ENCODE assay signal across 1 cellular context in genomic region chr1:44213222-44214112, GRCh38.
TF ChIP-seq lines count a peak whose summit lies in the region.

Gene DMAP1 (plus strand): TSS chr1:44213471. CDS start chr1:44213754, 283 bp downstream.

TF ChIP-seq in K562, 482 proteins besides CTCF, POLR2A, EP300 and RAD21 (continued from another document):
- TF ChIP-seq CEBPZ (IDR thresholded peaks at IDR 0.05; ENCODE audit: borderline replicate concordance, low read depth, low read length) (no peak; the same call in 1 of the 2 replicates), ZNF609 (CRISPR knock-in tag; IDR thresholded peaks at IDR 0.05; ENCODE audit: borderline replicate concordance) (peak; percentile 62; the same call in 1 of the 2 replicates), MTF1 (CRISPR knock-in tag; IDR thresholded peaks at IDR 0.05; ENCODE audit: borderline replicate concordance) (0 out of 2 replicates have a peak, but pooled peaks have one; percentile 54), CEBPB (tag; IDR thresholded peaks at IDR 0.05) (no peak), NCOR1 (IDR thresholded peaks at IDR 0.05) (peak; percentile 30; the same call in 1 of the 2 replicates), PHB2 (IDR thresholded peaks at IDR 0.05; ENCODE audit: low read depth) (no peak), ZFX (CRISPR knock-in tag; IDR thresholded peaks at IDR 0.05) (peak; percentile 51), RBM17 (IDR thresholded peaks at IDR 0.05; ENCODE audit: borderline replicate concordance, low read depth, low read length) (no peak), HDAC1 (IDR thresholded peaks at IDR 0.05) (peak in 1 of 2 experiments; percentile 64; a peak in 1 of 4 replicates), SREBF2 (CRISPR knock-in tag; IDR thresholded peaks at IDR 0.05) (no peak), MEF2D (tag; conservative IDR thresholded peaks at IDR 0.05; ENCODE audit: low read depth) (peak; percentile 78; the same call in 1 of the 2 replicates), HMGXB4 (CRISPR knock-in tag; IDR thresholded peaks at IDR 0.05) (peak; percentile 84), NBN (IDR thresholded peaks at IDR 0.05; ENCODE audit: low read depth) (peak; percentile 77; the same call in 1 of the 2 replicates), TCF15 (CRISPR knock-in tag; IDR thresholded peaks at IDR 0.05) (no peak), MNT (conservative IDR thresholded peaks at IDR 0.05) (peak; percentile 44 to 80; a peak in 3 of 4 replicates), PKNOX1 (IDR thresholded peaks at IDR 0.05) (peak; percentile 92), MAZ (CRISPR knock-in tag; conservative IDR thresholded peaks at IDR 0.05 in 1 of 2, IDR thresholded peaks at IDR 0.05 in 1 of 2) (peak; percentile 87 to 93), JUN (IDR thresholded peaks at IDR 0.05; ENCODE audit: borderline replicate concordance, low read depth, low read length) (peak; percentile 60; the same call in 1 of the 2 replicates), JUN (CRISPR knock-in tag; IDR thresholded peaks at IDR 0.05; ENCODE audit: borderline replicate concordance) (no peak), SMAD1 (IDR thresholded peaks at IDR 0.05; ENCODE audit: low read depth, low read length, partially characterized antibody) (no peak), ZNF277 (CRISPR knock-in tag; IDR thresholded peaks at IDR 0.05; ENCODE audit: borderline replicate concordance) (no peak), JUND (IDR thresholded peaks at IDR 0.05; ENCODE audit: borderline replicate concordance, low read depth, low read length) (peak; percentile 78), JUND (tag; IDR thresholded peaks at IDR 0.05; ENCODE audit: borderline replicate concordance, low read depth, low read length) (peak; percentile 37; the same call in 2 of the 3 replicates), EGR1 (conservative IDR thresholded peaks at IDR 0.05) (peak; percentile 83), HDAC3 (IDR thresholded peaks at IDR 0.05; ENCODE audit: borderline replicate concordance, partially characterized antibody) (peak; percentile 72), ZNF311 (CRISPR knock-in tag; IDR thresholded peaks at IDR 0.05) (no peak), BRF2 (IDR thresholded peaks at IDR 0.05; ENCODE audit: borderline replicate concordance, insufficient read depth, insufficient read length) (no peak), TEAD2 (tag; IDR thresholded peaks at IDR 0.05) (no peak)
- TF ChIP-seq, protein P1, sequence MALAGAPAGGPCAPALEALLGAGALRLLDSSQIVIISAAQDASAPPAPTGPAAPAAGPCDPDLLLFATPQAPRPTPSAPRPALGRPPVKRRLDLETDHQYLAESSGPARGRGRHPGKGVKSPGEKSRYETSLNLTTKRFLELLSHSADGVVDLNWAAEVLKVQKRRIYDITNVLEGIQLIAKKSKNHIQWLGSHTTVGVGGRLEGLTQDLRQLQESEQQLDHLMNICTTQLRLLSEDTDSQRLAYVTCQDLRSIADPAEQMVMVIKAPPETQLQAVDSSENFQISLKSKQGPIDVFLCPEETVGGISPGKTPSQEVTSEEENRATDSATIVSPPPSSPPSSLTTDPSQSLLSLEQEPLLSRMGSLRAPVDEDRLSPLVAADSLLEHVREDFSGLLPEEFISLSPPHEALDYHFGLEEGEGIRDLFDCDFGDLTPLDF (CRISPR knock-in tag; IDR thresholded peaks at IDR 0.05): peak; percentile 76
- TF ChIP-seq, protein P2, sequence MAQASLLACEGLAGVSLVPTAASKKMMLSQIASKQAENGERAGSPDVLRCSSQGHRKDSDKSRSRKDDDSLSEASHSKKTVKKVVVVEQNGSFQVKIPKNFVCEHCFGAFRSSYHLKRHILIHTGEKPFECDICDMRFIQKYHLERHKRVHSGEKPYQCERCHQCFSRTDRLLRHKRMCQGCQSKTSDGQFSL (CRISPR knock-in tag; IDR thresholded peaks at IDR 0.05): peak; percentile 76
- TF ChIP-seq, protein P2 (tag; IDR thresholded peaks at IDR 0.05): peak in 1 of 2 experiments; percentile 74; a peak in 2 of 4 replicates
- TF ChIP-seq, protein P3, sequence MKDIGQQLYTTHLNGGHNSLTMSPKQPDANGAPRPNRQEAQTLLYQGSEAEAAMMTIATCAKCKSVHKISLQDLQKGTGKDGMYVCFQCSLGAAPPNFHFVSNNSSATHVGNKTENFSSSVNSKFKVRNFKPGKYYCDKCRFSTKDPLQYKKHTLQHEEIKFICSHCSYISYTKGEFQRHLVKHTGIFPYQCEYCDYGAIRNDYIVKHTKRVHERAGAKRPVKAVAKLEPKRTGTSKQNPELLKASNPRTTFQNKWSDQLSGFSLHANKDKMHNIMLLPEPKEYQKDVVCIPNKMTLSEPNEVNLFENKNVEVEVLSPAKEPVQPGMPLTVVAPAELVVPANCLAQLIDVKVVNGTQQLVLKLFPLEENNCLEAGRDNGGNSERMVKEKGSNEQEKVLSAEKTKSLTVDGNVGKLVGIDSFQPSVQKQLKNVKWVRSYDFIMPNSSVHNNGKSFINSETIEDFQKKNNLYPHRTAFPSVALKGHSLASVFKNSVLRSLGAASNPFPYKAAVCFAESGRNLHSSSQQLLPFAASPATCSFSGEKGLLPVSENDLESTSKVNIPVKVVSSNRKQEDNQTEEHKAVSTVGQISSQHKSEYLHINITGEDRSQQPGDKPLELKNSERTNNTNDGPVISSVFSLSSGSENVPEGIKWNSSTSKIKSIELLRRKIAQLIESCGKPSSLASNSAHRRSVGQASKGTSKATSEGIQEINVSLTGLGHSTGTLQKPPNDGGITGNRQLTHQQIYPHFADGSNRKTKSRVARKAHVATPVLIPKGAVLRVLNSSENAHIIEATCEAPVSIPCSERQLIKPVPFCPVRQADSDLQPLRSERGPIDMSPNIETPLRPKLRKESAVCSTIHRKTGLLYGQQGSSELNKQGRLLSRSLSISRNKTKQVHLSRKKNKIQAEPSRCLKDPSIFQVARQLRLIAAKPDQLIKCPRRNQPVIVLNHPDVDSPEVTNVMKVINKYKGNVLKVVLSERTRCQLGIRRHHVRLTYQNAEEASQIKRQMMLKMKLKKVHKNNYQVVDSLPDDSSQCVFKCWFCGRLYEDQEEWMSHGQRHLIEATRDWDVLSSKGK (CRISPR knock-in tag; IDR thresholded peaks at IDR 0.05): no peak
TF ChIP-seq in K562: peak in this region for 240.
